ENCODE assay signal across 10 cellular contexts in genomic region chr20:23641936-23642751, GRCh38. TPM values are rescaled to one million over a fixed set of nuclear protein-coding genes. Genes with fewer than 3 reads are reported as not detected.
DNase-seq lines count a peak whose midpoint lies in the region; ATAC-seq and TF ChIP-seq lines count a peak whose summit lies in the region.
"Had no signal": no experiment of that assay in that cellular context is flagged by ENCODE, and none has a peak within 500 bp of the region (broad histone marks: within the 10 kb centered on the region; RNA-seq: fewer than 3 reads in every experiment).

No MANE protein-coding gene starts in this region.

- H2AFZ ChIP-seq in OCI-LY3 (ENCODE audit: low read depth, low read length), result no peak overlapping the region

- H3K4me2 ChIP-seq in OCI-LY3 (ENCODE audit: low read length), result 0 out of 2 replicates have a peak overlapping the region, but pooled peaks have one; percentile 53

- no peak overlapping the region for H3K4me3 ChIP-seq in OCI-LY3 (ENCODE audit: low read length)
- H3K4me3 ChIP-seq: K562 had no signal

- no peaks in the 10 kb centered on the region; the same call in 1 of the 2 replicates for H3K27me3 ChIP-seq in OCI-LY3 (ENCODE audit: low read depth, low read length)

- H3K9ac ChIP-seq in OCI-LY3 (ENCODE audit: low read length), result no peak overlapping the region

- ATAC-seq in GM19328 (IDR thresholded peaks at IDR 0.05; ENCODE audit: unreplicated experiment) (no peak), HG03565 (IDR thresholded peaks at IDR 0.05; ENCODE audit: unreplicated experiment) (no peak)
- ATAC-seq: activated naive CD8-positive, alpha-beta T cell treated with anti-CD3 and anti-CD28 coated beads, Interleukin-2, amount 50 U/mL, for 24 hours; K562 had no signal

- H3K27ac ChIP-seq in OCI-LY3 (ENCODE audit: low read length), result no peak overlapping the region

- no peaks in the 10 kb centered on the region for H4K20me1 ChIP-seq in OCI-LY3 (ENCODE audit: insufficient read depth, low read length)

- TF ChIP-seq CTCF in OCI-LY3 (IDR thresholded peaks at IDR 0.05; ENCODE audit: low read depth, low read length), result no peak

- peak; percentile 91 for DNase-seq in EL
- peak; percentile 83 for DNase-seq in fibroblast of peridontal ligament (ENCODE audit: extremely low read depth)
- DNase-seq in pulmonary artery endothelial cell (ENCODE audit: low read depth, low spot score), result peak; percentile 36
- DNase-seq in T-helper 9 cell, result no peak
- no peak for DNase-seq in D341Med (ENCODE audit: low spot score)
- DNase-seq: activated naive CD8-positive, alpha-beta T cell treated with anti-CD3 and anti-CD28 coated beads, Interleukin-2, amount 50 U/mL, for 24 hours had no signal

- H3K4me1 ChIP-seq in OCI-LY3 (ENCODE audit: low read length), result peaks cover 65% of the 10 kb centered on the region

- no peaks in the 10 kb centered on the region for H3K79me2 ChIP-seq in OCI-LY3 (ENCODE audit: low read length)

- H3K36me3 ChIP-seq in OCI-LY3 (replicated peaks; ENCODE audit: low read depth, low read length), result no peaks in the 10 kb centered on the region

- H3K9me3 ChIP-seq in OCI-LY3 (ENCODE audit: insufficient read depth, low read length), result no peaks in the 10 kb centered on the region

RNA-seq across cellular contexts. Expression of gene CST3, which starts 4.4 kb away (rescaled TPM):
- 132 and 163 TPM in 2 replicates for total RNA-seq in pulmonary artery endothelial cell

RNA-seq across cellular contexts. Expression of gene CST9, which starts 36.4 kb away (rescaled TPM):
- not detected in 2 replicates for total RNA-seq in pulmonary artery endothelial cell
- total RNA-seq: K562 had no signal

RNA-seq across cellular contexts. Expression of gene CST4, which starts 46.7 kb away (rescaled TPM):
- not detected in 2 replicates for total RNA-seq in pulmonary artery endothelial cell
- total RNA-seq: K562 had no signal

Comparison
In these comparisons a context has a peak if more than half of its experiments do, and no peak if none do; other contexts are left out.
1. DNase-seq: peak in EL (single experiment), fibroblast of peridontal ligament (single experiment) and pulmonary artery endothelial cell (single experiment); none in T-helper 9 cell (single experiment) and D341Med (single experiment).